Comparison of ENCODE assay signal across 8 cellular contexts in the genomic region with DNA sequence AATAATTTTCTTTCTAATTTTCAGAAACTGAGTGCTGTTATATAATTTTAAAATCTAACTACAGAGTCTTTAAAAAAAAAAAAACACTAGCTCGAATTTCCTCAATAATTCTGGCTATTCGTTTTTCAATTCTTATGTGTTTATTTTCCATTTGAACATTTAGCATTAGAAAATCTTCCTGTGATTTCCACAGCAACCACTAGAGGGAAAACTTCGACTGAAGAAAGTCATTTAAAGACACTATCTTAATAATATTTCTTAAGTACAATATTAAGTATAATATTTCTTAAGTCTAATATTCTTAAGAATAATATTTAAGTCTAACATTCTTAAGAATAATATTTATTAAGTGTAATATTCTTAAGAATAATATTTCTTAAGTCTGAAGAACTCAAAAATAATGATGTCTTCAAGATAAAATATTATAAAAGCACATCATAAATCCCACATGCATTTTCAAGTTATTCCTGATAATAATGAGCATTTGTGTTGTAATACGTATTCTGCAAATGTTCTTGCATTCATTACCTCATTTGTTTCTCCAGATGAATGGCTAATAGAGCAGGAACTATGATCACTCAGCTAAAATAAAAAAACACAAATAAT.
DNase-seq lines count a peak whose midpoint lies in the region; ATAC-seq and TF ChIP-seq lines count a peak whose summit lies in the region.

No MANE protein-coding gene starts in this region.

- DNase-seq in RWPE2 (ENCODE audit: low spot score) (no peak), foreskin fibroblast (peak; percentile 18 to 62), upper lobe of left lung (no peak), Ammon's horn (ENCODE audit: low spot score) (no peak), GM19238 (ENCODE audit: insufficient read length, low spot score) (no peak)
- no peak for DNase-seq in NK-92 treated with Interleukin-12 subunit alpha and Interleukin-12 subunit beta, amount 100 ng/mL, for 24 hours (lab: John Stamatoyannopoulos, UW)

- TF ChIP-seq CTCF in C4-2B (conservative IDR thresholded peaks at IDR 0.05) (peak; percentile 69), RWPE2 (IDR thresholded peaks at IDR 0.05; ENCODE audit: poor library complexity, severe bottlenecking) (peak; percentile 84), foreskin fibroblast (IDR thresholded peaks at IDR 0.05; ENCODE audit: low read depth, low read length) (peak; percentile 51), upper lobe of left lung (IDR thresholded peaks at IDR 0.05) (peak in 5 of 6 experiments; percentile 27 to 58 (median 40))

- H3K4me3 ChIP-seq in RWPE2 (ENCODE audit: severe bottlenecking) (no peak overlapping the region), foreskin fibroblast (ENCODE audit: low read depth in 1 of 2, low read length in 2 of 2) (no peak overlapping the region), upper lobe of left lung (peak overlapping the region in 1 of 4 donors; percentile 29)

- no peaks in the 10 kb centered on the region for H3K27me3 ChIP-seq in RWPE2 (ENCODE audit: insufficient read depth, poor library complexity, severe bottlenecking)
- no peaks in the 10 kb centered on the region for H3K27me3 ChIP-seq in upper lobe of left lung

- 4 to 5% methylated on average over 4 of the region's 4 CpGs for WGBS in upper lobe of left lung, 2 donors

- no peak for TF ChIP-seq EP300 in upper lobe of left lung (IDR thresholded peaks at IDR 0.05)

- H3K9me3 ChIP-seq in RWPE2 (ENCODE audit: severe bottlenecking) (no peaks in the 10 kb centered on the region), upper lobe of left lung (no peaks in the 10 kb centered on the region)

- no peak overlapping the region for H3K27ac ChIP-seq in C4-2B
- no peak overlapping the region for H3K27ac ChIP-seq in RWPE2 (ENCODE audit: poor library complexity, severe bottlenecking)
- no peak overlapping the region for H3K27ac ChIP-seq in upper lobe of left lung

- ATAC-seq in GM21367 (IDR thresholded peaks at IDR 0.05; ENCODE audit: unreplicated experiment) (peak; percentile 55), RWPE2 (ENCODE audit: low read depth) (no peak), upper lobe of left lung (ENCODE audit: low FRiP score in 2 of 2) (peak in 1 of 2 donors; percentile 50)

- H3K4me1 ChIP-seq in RWPE2 (ENCODE audit: insufficient read depth, poor library complexity, severe bottlenecking) = no peaks in the 10 kb centered on the region
- peaks cover 0 to 5% (median 0%) of the 10 kb centered on the region in 4 donors for H3K4me1 ChIP-seq in upper lobe of left lung

- TF ChIP-seq POLR2A in upper lobe of left lung (IDR thresholded peaks at IDR 0.05) = no peak

- H3K36me3 ChIP-seq in RWPE2 (ENCODE audit: low read depth) (no peaks in the 10 kb centered on the region), upper lobe of left lung (no peaks in the 10 kb centered on the region)

Comparison
In these comparisons a context has a peak if more than half of its experiments do, and no peak if none do; other contexts are left out.
1. DNase-seq: peak in foreskin fibroblast (2 of 2); none in RWPE2 (single experiment), upper lobe of left lung (0 of 2), NK-92 treated with Interleukin-12 subunit alpha and Interleukin-12 subunit beta, amount 100 ng/mL, for 24 hours (single experiment), Ammon's horn (single experiment) and GM19238 (single experiment).
2. Peak in every context shown above with its lines, with median percentiles within 50 percentile points of each other: CTCF ChIP-seq.